Comparison of ENCODE assay signal across 21 cellular contexts in genomic region chr1:180061019-180061418, GRCh38.
DNase-seq lines count a peak whose midpoint lies in the region; TF ChIP-seq lines count a peak whose summit lies in the region.
"Had no signal": no experiment of that assay in that cellular context is flagged by ENCODE, and none has a peak within 500 bp of the region (broad histone marks: within the 10 kb centered on the region; RNA-seq: fewer than 3 reads in every experiment).

No MANE protein-coding gene starts in this region.

- POLR2A ChIA-PET in HEK293T (lab: Yijun Ruan, JAX), result no interaction called here

- no peak overlapping the region for H2BK15ac ChIP-seq in neuronal stem cell (ENCODE audit: low read length)

- no peak overlapping the region for H3K4me2 ChIP-seq in neuronal stem cell (ENCODE audit: insufficient read depth, low read length, poor library complexity, severe bottlenecking)
- H3K4me2 ChIP-seq: BLaER1 had no signal

- H3K4me3 ChIP-seq in neuronal stem cell (ENCODE audit: low read length in 2 of 2), result no peak overlapping the region
- H3K4me3 ChIP-seq: BLaER1 had no signal

- WGBS in neuronal stem cell (ENCODE audit: extremely low coverage in 2 of 2, insufficient read length in 2 of 2, insufficient replicate concordance in 1 of 2), 2 donors, result no CpG with 5 or more reads among the region's 1 CpG

- H3K4ac ChIP-seq in neuronal stem cell (ENCODE audit: low read length), result no peak overlapping the region

- no peaks in the 10 kb centered on the region for H3K27me3 ChIP-seq in neuronal stem cell (ENCODE audit: control insufficient read depth in 3 of 3, insufficient read depth in 3 of 3, low read depth in 1 of 3, low read length in 3 of 3)
- H3K27me3 ChIP-seq: BE2C, BLaER1 had no signal

- H3K23ac ChIP-seq in neuronal stem cell (ENCODE audit: low read depth, low read length, poor library complexity), result no peak overlapping the region

- H2BK12ac ChIP-seq in neuronal stem cell (ENCODE audit: low read length), result no peak overlapping the region

- DNase-seq in HEK293T (ENCODE audit: extremely low spot score), result no peak
- DNase-seq in neuronal stem cell (ENCODE audit: low spot score), result no peak
- DNase-seq in T-helper 2 cell, result no peak
- DNase-seq in KBM-7, result no peak
- DNase-seq in NCI-H748 treated with DMSO at 0.1 percent for 48 hours (lab: John Stamatoyannopoulos, UW), result no peak
- DNase-seq: 8988T; ACHN; BE2C; C1 segment of cervical spinal cord; CD4-positive, alpha-beta memory T cell; CD4-positive, CD25-positive, alpha-beta regulatory T cell; CD8-positive, alpha-beta memory T cell; COR-L47; DMS 273 treated with DMSO at 0.1 percent for 48 hours; DMS153; DMS53; DMS79; DND-41; EL; GF-D8 had no signal

- peaks cover 20 to 95% of the 10 kb centered on the region in 2 donors for H3K36me3 ChIP-seq in neuronal stem cell (replicated peaks in 1 of 2; ENCODE audit: control insufficient read depth in 2 of 2, insufficient read depth in 2 of 2, low read length in 2 of 2)

- no peak overlapping the region for H3K9ac ChIP-seq in neuronal stem cell (ENCODE audit: low read depth, low read length, poor library complexity)
- H3K9ac ChIP-seq: BLaER1 had no signal

- H3K14ac ChIP-seq in neuronal stem cell (ENCODE audit: low read length), result peak overlapping the region; percentile 21

- H4K91ac ChIP-seq in neuronal stem cell (ENCODE audit: low read depth, low read length, poor library complexity), result no peak overlapping the region

- no peaks in the 10 kb centered on the region for H3K9me3 ChIP-seq in neuronal stem cell (replicated peaks in 1 of 2; ENCODE audit: control insufficient read depth in 2 of 2, insufficient read depth in 1 of 2, low read depth in 1 of 2, low read length in 2 of 2)
- H3K9me3 ChIP-seq: BE2C, BLaER1 had no signal

- H4K8ac ChIP-seq in neuronal stem cell (ENCODE audit: low read depth, low read length), result no peak overlapping the region

- H3K18ac ChIP-seq in neuronal stem cell (ENCODE audit: low read length), result no peak overlapping the region

- no peak overlapping the region for H2AK5ac ChIP-seq in neuronal stem cell (ENCODE audit: low read depth, low read length)

- no peaks in the 10 kb centered on the region for H3K79me1 ChIP-seq in neuronal stem cell (ENCODE audit: low read depth, low read length)

- no peak overlapping the region for H2BK120ac ChIP-seq in neuronal stem cell (ENCODE audit: low read depth, low read length)

- H2BK5ac ChIP-seq in neuronal stem cell (ENCODE audit: low read length), result no peak overlapping the region

- in situ Hi-C loops in KBM-7 (cut with MboI; ENCODE audit: low pct_unique_long_range_greater_than_20kb, low sequenced_read_pairs), result no loop called here

- H2AFZ ChIP-seq in neuronal stem cell (ENCODE audit: low read length), result no peak overlapping the region

- CTCF ChIA-PET in HEK293T (lab: Yijun Ruan, JAX), result no interaction called here

- no peaks in the 10 kb centered on the region for H3K4me1 ChIP-seq in neuronal stem cell (ENCODE audit: control insufficient read depth in 2 of 2, insufficient read depth in 1 of 2, low read depth in 1 of 2, low read length in 2 of 2)

- H3K27ac ChIP-seq in neuronal stem cell (replicated peaks; ENCODE audit: low read length), result no peak overlapping the region
- H3K27ac ChIP-seq: BLaER1 had no signal

TF ChIP-seq in HEK293T, 16 proteins besides CTCF, POLR2A, EP300 and RAD21:
- peak; percentile 51; the same call in 1 of the 2 replicates for TF ChIP-seq PKNOX1 (IDR thresholded peaks at IDR 0.05)
- TF ChIP-seq FOXM1 (IDR thresholded peaks at IDR 0.05; ENCODE audit: borderline replicate concordance), result no peak
